In genomic region chr18:13809521-13810252, GRCh38 we compare ENCODE assay signal across 24 cellular contexts. TPM values are rescaled to one million over a fixed set of nuclear protein-coding genes. Genes with fewer than 3 reads are reported as not detected.
DNase-seq lines count a peak whose midpoint lies in the region; ATAC-seq and TF ChIP-seq lines count a peak whose summit lies in the region.
"Had no signal": no experiment of that assay in that cellular context is flagged by ENCODE, and none has a peak within 500 bp of the region (broad histone marks: within the 10 kb centered on the region; RNA-seq: fewer than 3 reads in every experiment).

No MANE protein-coding gene starts in this region.

- H3K14ac ChIP-seq in H9 (ENCODE audit: insufficient read depth, low read length) (no peak overlapping the region), trophoblast cell (ENCODE audit: low read length) (no peak overlapping the region)

- peak; percentile 73 for DNase-seq in H9
- peak; percentile 78 for DNase-seq in NCI-H748 (lab: John Stamatoyannopoulos, UW; ENCODE audit: unreplicated experiment)
- DNase-seq in hepatocyte (ENCODE audit: low spot score), result no peak
- peak in 1 of 2 donors; percentile 36 for DNase-seq in trophoblast cell
- DNase-seq in GM19238 (ENCODE audit: insufficient read length, low spot score), result no peak
- no peak for DNase-seq in NCI-H1417 treated with DMSO at 0.1 percent for 48 hours (lab: John Stamatoyannopoulos, UW)
- DNase-seq: activated CD4-positive, alpha-beta T cell treated with anti-CD3 and anti-CD28 coated beads for 1 hour; activated CD8-positive, alpha-beta memory T cell treated with anti-CD3 and anti-CD28 coated beads for 24 hours; activated naive CD4-positive, alpha-beta T cell; activated T-cell treated with anti-CD3 and anti-CD28 coated beads, Interleukin-2, amount 50 U/mL, for 4 hours; cortex of kidney; DMS 273 treated with DMSO at 0.1 percent for 48 hours; glutamatergic neuron; NCI-H1092 treated with DMSO at 0.1 percent for 48 hours; NCI-H2029; NCI-H510A treated with DMSO at 0.1 percent for 48 hours; posterior cingulate gyrus; substantia nigra had no signal

- H3K27ac Mint-ChIP-seq in H9, result peak overlapping the region; percentile 42 to 97 (median 92)

- H3K9me2 ChIP-seq in hepatocyte (replicated peaks; ENCODE audit: insufficient read depth), result no peaks in the 10 kb centered on the region

- no peak overlapping the region for H4K12ac ChIP-seq in trophoblast cell (ENCODE audit: low read depth, low read length)

- peak overlapping the region; percentile 36 to 56; a peak in 4 of 5 replicates for H3K4me3 Mint-ChIP-seq in H9
- H3K4me3 Mint-ChIP-seq: activated T-cell treated with anti-CD3 and anti-CD28 coated beads, Interleukin-2, amount 50 U/mL, for 4 hours had no signal

- H2BK12ac ChIP-seq in H9 (ENCODE audit: insufficient read length, low read depth, low read length), result no peak overlapping the region
- H2BK12ac ChIP-seq in trophoblast cell (ENCODE audit: low read length), result no peak overlapping the region

- H3K9me3 Mint-ChIP-seq in H9, result peaks cover 0 to 1% of the 10 kb centered on the region in 2 experiments; a peak in 1 of 5 replicates
- H3K9me3 Mint-ChIP-seq: activated T-cell treated with anti-CD3 and anti-CD28 coated beads, Interleukin-2, amount 50 U/mL, for 4 hours had no signal

- no peaks in the 10 kb centered on the region for H3K79me1 ChIP-seq in H9 (ENCODE audit: insufficient read depth, low read depth, low read length, poor library complexity, severe bottlenecking)
- H3K79me1 ChIP-seq in trophoblast cell (ENCODE audit: low read length), result no peaks in the 10 kb centered on the region

- no peak overlapping the region for H3K23ac ChIP-seq in H9 (ENCODE audit: insufficient read length, low read depth, low read length)
- no peak overlapping the region for H3K23ac ChIP-seq in trophoblast cell (ENCODE audit: low read length)

- no peaks in the 10 kb centered on the region for H3K27me3 ChIP-seq in H9 (ENCODE audit: insufficient read depth, low read length)
- H3K27me3 ChIP-seq in hepatocyte, result no peaks in the 10 kb centered on the region
- no peaks in the 10 kb centered on the region for H3K27me3 ChIP-seq in trophoblast cell (ENCODE audit: insufficient read depth, low read length)
- H3K27me3 ChIP-seq: vagina had no signal

- H3T11ph ChIP-seq in H9 (ENCODE audit: low read length), result no peak overlapping the region

- H3K4me1 Mint-ChIP-seq in H9, result peaks cover 73 to 75% of the 10 kb centered on the region in 2 experiments

- no peaks in the 10 kb centered on the region for H3K23me2 ChIP-seq in H9 (ENCODE audit: insufficient read length, low read depth, low read length, poor library complexity, severe bottlenecking)

- no peaks in the 10 kb centered on the region for H3K9me3 ChIP-seq in H9 (ENCODE audit: control insufficient read depth, low read depth, low read length)
- no peaks in the 10 kb centered on the region for H3K9me3 ChIP-seq in hepatocyte (ENCODE audit: low read depth)
- no peaks in the 10 kb centered on the region for H3K9me3 ChIP-seq in trophoblast cell (ENCODE audit: insufficient read depth, low read depth, low read length)
- H3K9me3 ChIP-seq: vagina had no signal

- H3K4me3 ChIP-seq in hepatocyte, result no peak overlapping the region
- no peak overlapping the region for H3K4me3 ChIP-seq in trophoblast cell (ENCODE audit: low read depth, low read length)
- H3K4me3 ChIP-seq: vagina had no signal

- no peak overlapping the region for H2BK120ac ChIP-seq in H9 (ENCODE audit: low read depth, low read length, poor library complexity, severe bottlenecking)
- H2BK120ac ChIP-seq in trophoblast cell (ENCODE audit: insufficient read depth, low read length, poor library complexity), result no peak overlapping the region

- H3K4me1 ChIP-seq in H9 (ENCODE audit: insufficient read depth, low read length) (peaks cover 29% of the 10 kb centered on the region), hepatocyte (ENCODE audit: insufficient read depth) (peaks cover 21% of the 10 kb centered on the region), trophoblast cell (ENCODE audit: control insufficient read depth in 1 of 2, insufficient read depth in 2 of 2, low read length in 2 of 2) (peaks cover 8 to 20% of the 10 kb centered on the region in 2 experiments)
- H3K4me1 ChIP-seq: vagina had no signal

- no peak overlapping the region for H2BK15ac ChIP-seq in H9 (ENCODE audit: low read depth, low read length)

- H4K5ac ChIP-seq in H9 (ENCODE audit: insufficient read length, low read depth, low read length), result no peak overlapping the region

- no CpG with 5 or more reads among the region's 5 CpGs for WGBS in H9 (ENCODE audit: extremely low coverage, insufficient read length, low lambda C conversion rate)
- WGBS in hepatocyte (ENCODE audit: low lambda C conversion rate, missing lambda C conversion rate), result 12% methylated on average over 5 of the region's 5 CpGs
- WGBS in trophoblast cell (ENCODE audit: extremely low coverage, insufficient coverage, insufficient read length), result no CpG with 5 or more reads among the region's 5 CpGs

- H3K27ac ChIP-seq in H9 (ENCODE audit: insufficient read length, low read depth, low read length) (peak overlapping the region; percentile 6), hepatocyte (peak overlapping the region; percentile 73), trophoblast cell (ENCODE audit: low read depth, low read length) (peak overlapping the region; percentile 40)
- H3K27ac ChIP-seq: RWPE1, vagina had no signal

- H2AK5ac ChIP-seq in H9 (ENCODE audit: insufficient read length, low read length) (no peak overlapping the region), trophoblast cell (ENCODE audit: low read length) (no peak overlapping the region)

- H3K36me3 ChIP-seq in hepatocyte (replicated peaks; ENCODE audit: insufficient read depth, low read depth) (no peaks in the 10 kb centered on the region), trophoblast cell (ENCODE audit: control insufficient read depth in 1 of 2, insufficient read depth in 2 of 2, low read length in 2 of 2) (no peaks in the 10 kb centered on the region)
- H3K36me3 ChIP-seq: vagina had no signal

- H3K4me2 ChIP-seq in H9 (ENCODE audit: insufficient read depth, insufficient read length, low read length) (peak overlapping the region; percentile 32), hepatocyte (peak overlapping the region; percentile 11), trophoblast cell (ENCODE audit: low read length) (peak overlapping the region; percentile 30)

- no peaks in the 10 kb centered on the region for H3K27me3 Mint-ChIP-seq in H9 (ENCODE audit: low read depth)

- ATAC-seq in GM21737 (IDR thresholded peaks at IDR 0.05; ENCODE audit: unreplicated experiment), result no peak
- ATAC-seq: activated T-cell treated with anti-CD3 and anti-CD28 coated beads, Interleukin-2, amount 50 U/mL, for 4 hours; sciatic nerve had no signal

- no peak overlapping the region for H2BK20ac ChIP-seq in H9 (ENCODE audit: low read depth, low read length, poor library complexity, severe bottlenecking)

- H2BK5ac ChIP-seq in H9 (ENCODE audit: insufficient read length, low read length) (no peak overlapping the region), trophoblast cell (ENCODE audit: low read depth, low read length, poor library complexity) (no peak overlapping the region)

- H4K20me1 ChIP-seq in H9 (ENCODE audit: control insufficient read depth, insufficient read depth, insufficient read length) (no peaks in the 10 kb centered on the region), hepatocyte (ENCODE audit: insufficient read depth, poor library complexity, severe bottlenecking) (no peaks in the 10 kb centered on the region)

- no peak overlapping the region for H2AFZ ChIP-seq in H9 (ENCODE audit: low read length)
- H2AFZ ChIP-seq in hepatocyte, result no peak overlapping the region
- H2AFZ ChIP-seq in trophoblast cell (ENCODE audit: insufficient read depth, low read length, poor library complexity), result no peak overlapping the region

- TF ChIP-seq CTCF in H9 (conservative IDR thresholded peaks at IDR 0.05), result no peak
- no peak for TF ChIP-seq CTCF in hepatocyte (IDR thresholded peaks at IDR 0.05; ENCODE audit: poor library complexity)

- H3K18ac ChIP-seq in H9 (ENCODE audit: insufficient read length, low read depth, low read length), result no peak overlapping the region
- H3K18ac ChIP-seq in trophoblast cell (ENCODE audit: low read length), result no peak overlapping the region

- H3K56ac ChIP-seq in H9 (ENCODE audit: insufficient read length, low read depth, low read length), result no peak overlapping the region

- peaks cover 1 to 3% (median 2%) of the 10 kb centered on the region in 3 experiments; a peak in 4 of 7 replicates for H3K36me3 Mint-ChIP-seq in H9 (ENCODE audit: insufficient read depth in 1 of 3, low read depth in 3 of 3)

- H4K8ac ChIP-seq in H9 (replicated peaks; ENCODE audit: insufficient read length, low read depth, low read length) (no peak overlapping the region), trophoblast cell (ENCODE audit: low read depth, low read length) (no peak overlapping the region)

- H4K91ac ChIP-seq in H9 (ENCODE audit: insufficient read length, low read depth, low read length) (no peak overlapping the region), trophoblast cell (ENCODE audit: low read depth, low read length) (no peak overlapping the region)

- H3K79me2 ChIP-seq in H9 (ENCODE audit: insufficient read depth, low read length) (no peaks in the 10 kb centered on the region), hepatocyte (no peaks in the 10 kb centered on the region), trophoblast cell (ENCODE audit: control insufficient read depth, insufficient read depth, low read length, poor library complexity) (no peaks in the 10 kb centered on the region)

- no peak overlapping the region for H3K9ac ChIP-seq in H9 (ENCODE audit: extremely low read depth, insufficient read length, low read length)
- no peak overlapping the region for H3K9ac ChIP-seq in trophoblast cell (ENCODE audit: low read length)

- no peak overlapping the region for H3K4ac ChIP-seq in H9 (ENCODE audit: low read depth, low read length)
- H3K4ac ChIP-seq in trophoblast cell (ENCODE audit: low read depth, low read length), result no peak overlapping the region

RNA-seq across cellular contexts. Expression of gene MC5R, which starts 14.3 kb away (rescaled TPM):
- total RNA-seq in H9 (2021) (not detected in 2 replicates), hepatocyte (not detected in 2 replicates)
- not detected in 2 replicates for polyA plus RNA-seq in hepatocyte
- not detected in 2 replicates for polyA plus RNA-seq in trophoblast cell (2013)
- total RNA-seq: activated T-cell treated with anti-CD3 and anti-CD28 coated beads, Interleukin-2, amount 50 U/mL, for 4 hours; liver; sciatic nerve had no signal
- polyA plus RNA-seq: liver, neural cell had no signal

Comparison
In these comparisons a context has a peak if more than half of its experiments do, and no peak if none do; other contexts are left out.
1. DNase-seq: peak in H9 (single experiment) and NCI-H748 (single experiment); none in hepatocyte (single experiment), GM19238 (single experiment) and NCI-H1417 treated with DMSO at 0.1 percent for 48 hours (single experiment).
2. H3K27ac ChIP-seq: peak in every context shown above with its lines; median percentile 73 in hepatocyte; 40 in trophoblast cell; 6 in H9.
3. Peak in every context shown above with its lines, with median percentiles within 50 percentile points of each other: H3K4me2 ChIP-seq.